8 cellular contexts compared by ENCODE assay signal in the genomic region with DNA sequence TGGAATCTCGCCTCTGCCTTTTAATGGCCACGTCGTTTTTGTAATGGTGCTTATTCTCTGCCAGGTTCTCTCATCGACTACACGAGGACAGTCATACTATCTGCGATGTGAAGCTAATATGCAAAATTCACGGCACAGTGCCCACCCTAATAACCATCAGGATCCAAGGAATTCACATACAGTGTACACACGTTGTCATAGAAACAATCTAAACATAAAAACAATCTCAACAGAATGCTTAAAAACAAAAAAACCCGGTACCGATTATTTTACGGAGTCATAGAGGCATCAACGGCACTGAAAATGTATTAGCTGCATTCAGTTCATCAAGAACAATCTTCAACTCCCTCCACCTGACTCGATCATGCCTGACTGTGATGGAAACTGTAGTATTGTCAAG. TPM values are rescaled to one million over a fixed set of nuclear protein-coding genes. Genes with fewer than 3 reads are reported as not detected.
DNase-seq lines count a peak whose midpoint lies in the region; ATAC-seq, FAIRE-seq and TF ChIP-seq lines count a peak whose summit lies in the region.

No MANE protein-coding gene starts in this region.

- peak; percentile 6 for ATAC-seq in GM19395 (IDR thresholded peaks at IDR 0.05; ENCODE audit: unreplicated experiment)
- peak in 1 of 2 donors; percentile 20 for ATAC-seq in lower lobe of right lung

- no peak for TF ChIP-seq POLR2A in uterus (IDR thresholded peaks at IDR 0.05)

- TF ChIP-seq CTCF in AG10803 (conservative IDR thresholded peaks at IDR 0.05; ENCODE audit: low read length): no peak
- TF ChIP-seq CTCF in LNCaP clone FGC (IDR thresholded peaks at IDR 0.05; ENCODE audit: control insufficient read depth, extremely low read depth, insufficient read depth): no peak
- TF ChIP-seq CTCF in bronchial epithelial cell (IDR thresholded peaks at IDR 0.05; ENCODE audit: insufficient read depth, low read length, severe bottlenecking): no peak
- TF ChIP-seq CTCF in lower lobe of right lung (IDR thresholded peaks at IDR 0.05): no peak
- TF ChIP-seq CTCF in uterus (IDR thresholded peaks at IDR 0.05): no peak

- H3K4me3 ChIP-seq in AG10803 (ENCODE audit: low read length) (peak overlapping the region; percentile 92), LNCaP clone FGC (ENCODE audit: low read depth, low read length) (peak overlapping the region; percentile 70), bronchial epithelial cell (ENCODE audit: low read depth, low read length) (peak overlapping the region; percentile 60), lower lobe of right lung (peak overlapping the region; percentile 69), uterus (peak overlapping the region; percentile 59 to 76)

- H3K4me1 ChIP-seq in lower lobe of right lung (peaks cover 7% of the 10 kb centered on the region), uterus (no peaks in the 10 kb centered on the region)

- H3K27me3 ChIP-seq in bronchial epithelial cell (ENCODE audit: control insufficient read depth, insufficient read depth, low read length) (no peaks in the 10 kb centered on the region), lower lobe of right lung (ENCODE audit: low read depth) (no peaks in the 10 kb centered on the region), uterus (no peaks in the 10 kb centered on the region)

- no peaks in the 10 kb centered on the region for H3K9me3 ChIP-seq in lower lobe of right lung
- H3K9me3 ChIP-seq in uterus: no peaks in the 10 kb centered on the region

- FAIRE-seq in bronchial epithelial cell (lab: Jason Lieb, UNC): no peak

- H3K27ac ChIP-seq in lower lobe of right lung (peak overlapping the region; percentile 88), uterus (peak overlapping the region; percentile 90 to 94)

- H3K36me3 ChIP-seq in bronchial epithelial cell (ENCODE audit: control insufficient read depth, insufficient read depth, low read length) (no peaks in the 10 kb centered on the region), lower lobe of right lung (peaks cover 14% of the 10 kb centered on the region), uterus (no peaks in the 10 kb centered on the region)

- intact Hi-C loops in lower lobe of right lung (cut with DNase I) (loop anchor here (5.0 kb wide), 1 partner anchor 207 kb away; no protein-coding TSS in a partner anchor), uterus (cut with DNase I; ENCODE audit: low total_unique reads) (no loop called here)

- DNase-seq in AG10803 (ENCODE audit: low read depth) (peak; percentile 55), LNCaP clone FGC (ENCODE audit: low read depth) (no peak), bronchial epithelial cell (ENCODE audit: low read depth) (no peak), lower lobe of right lung (no peak), uterus (no peak), hippocampal formation (lab: John Stamatoyannopoulos, UW) (no peak), HCEC 1CT (no peak)

RNA-seq across cellular contexts. Expression of a gene that starts 0.7 kb away (rescaled TPM):
- total RNA-seq in bronchial epithelial cell: 25.3 and 56.6 TPM in 2 replicates
- total RNA-seq in lower lobe of right lung: 34.6 TPM
- 10 to 100 TPM in 3 of 4 donors, 1 to 10 TPM in 1; 8.8 to 28.7 (median 16.9) TPM for total RNA-seq in uterus

RNA-seq across cellular contexts. Expression of a gene that starts 59.8 kb away (rescaled TPM):
- under 0.01 TPM in 2 replicates for total RNA-seq in bronchial epithelial cell
- total RNA-seq in lower lobe of right lung: 0.18 TPM
- total RNA-seq in uterus: 1 to 10 TPM in 1 of 4 donors, under 1 TPM in 1, not detected in 2; 0.76 to 3.0 TPM
